8 cellular contexts compared by ENCODE assay signal in the genomic region with DNA sequence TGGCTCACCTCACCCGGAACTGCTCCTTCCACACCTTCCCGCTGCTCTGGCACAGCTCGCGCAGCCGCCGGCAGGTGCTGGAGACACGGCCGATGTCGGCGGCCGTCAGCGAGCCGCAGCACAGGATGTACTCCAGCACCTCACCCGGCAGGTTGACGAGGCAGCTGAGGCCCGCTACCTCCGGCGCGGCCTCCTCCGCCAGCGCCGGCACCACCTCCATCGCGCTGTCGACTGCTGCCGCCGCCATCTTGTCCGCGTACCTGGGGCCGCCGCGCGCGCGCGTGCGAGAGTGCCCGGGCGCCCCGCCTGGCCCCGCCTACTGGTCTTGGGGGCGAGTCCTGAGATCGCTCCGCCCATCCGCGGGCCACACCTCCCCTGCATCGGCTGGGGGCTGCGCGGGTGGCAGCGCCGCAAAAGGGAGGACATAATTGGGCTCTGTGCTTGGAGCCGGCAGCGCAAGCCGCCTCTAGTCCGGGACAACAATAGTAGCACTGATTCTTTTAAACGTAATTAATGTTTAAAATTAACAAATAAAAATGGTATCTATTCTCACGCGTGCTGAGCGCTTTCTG. TPM values are rescaled to one million over a fixed set of nuclear protein-coding genes. Genes with fewer than 3 reads are reported as not detected.
DNase-seq lines count a peak whose midpoint lies in the region; ATAC-seq and TF ChIP-seq lines count a peak whose summit lies in the region.

A gene with protein sequence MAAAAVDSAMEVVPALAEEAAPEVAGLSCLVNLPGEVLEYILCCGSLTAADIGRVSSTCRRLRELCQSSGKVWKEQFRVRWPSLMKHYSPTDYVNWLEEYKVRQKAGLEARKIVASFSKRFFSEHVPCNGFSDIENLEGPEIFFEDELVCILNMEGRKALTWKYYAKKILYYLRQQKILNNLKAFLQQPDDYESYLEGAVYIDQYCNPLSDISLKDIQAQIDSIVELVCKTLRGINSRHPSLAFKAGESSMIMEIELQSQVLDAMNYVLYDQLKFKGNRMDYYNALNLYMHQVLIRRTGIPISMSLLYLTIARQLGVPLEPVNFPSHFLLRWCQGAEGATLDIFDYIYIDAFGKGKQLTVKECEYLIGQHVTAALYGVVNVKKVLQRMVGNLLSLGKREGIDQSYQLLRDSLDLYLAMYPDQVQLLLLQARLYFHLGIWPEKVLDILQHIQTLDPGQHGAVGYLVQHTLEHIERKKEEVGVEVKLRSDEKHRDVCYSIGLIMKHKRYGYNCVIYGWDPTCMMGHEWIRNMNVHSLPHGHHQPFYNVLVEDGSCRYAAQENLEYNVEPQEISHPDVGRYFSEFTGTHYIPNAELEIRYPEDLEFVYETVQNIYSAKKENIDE (minus strand): TSS at position 261 of the 572 bp plus-strand sequence. CDS start 14 bp downstream, at position 247.

- 0 out of 2 replicates have a peak within 1 kb of the TSS, but pooled peaks have one; percentile 66 for H3K14ac ChIP-seq in IMR-90 (replicated peaks; ENCODE audit: low read depth, low read length)

- peak within 1 kb of the TSS; percentile 50 for H3K27ac ChIP-seq in IMR-90 (ENCODE audit: insufficient read depth, low read length)

- peak within 1 kb of the TSS; percentile 100 for H2AFZ ChIP-seq in IMR-90 (replicated peaks; ENCODE audit: low read length, poor library complexity)

- peak within 1 kb of the TSS; percentile 81 for H3K4me3 ChIP-seq in IMR-90 (ENCODE audit: insufficient read depth, low read depth, low read length)
- peak within 1 kb of the TSS; percentile 31 for H3K4me3 ChIP-seq in mucosa of stomach (ENCODE audit: low read length)

- H3K18ac ChIP-seq in IMR-90 (ENCODE audit: low read depth, low read length): no peak within 1 kb of the TSS

- 0 out of 2 replicates have a peak within 1 kb of the TSS, but pooled peaks have one; percentile 9 for H2AK5ac ChIP-seq in IMR-90 (ENCODE audit: low read depth, low read length)

- no TSS peak for BruUV-seq in IMR-90 (replicated peaks; lab: Mats Ljungman, UMichigan)

- H2BK5ac ChIP-seq in IMR-90 (ENCODE audit: low read depth, low read length, poor library complexity, severe bottlenecking): peak within 1 kb of the TSS; percentile 36

- peak within 1 kb of the TSS; percentile 47 to 88; a peak in 1 of 4 replicates for H4K8ac ChIP-seq in IMR-90 (ENCODE audit: low read depth in 2 of 2, low read length in 2 of 2)

- dilution Hi-C loops in IMR-90 (cut with HindIII; ENCODE audit: low sequenced_read_pairs, unreplicated experiment): no loop called here

- no peak for TF ChIP-seq RAD21 in IMR-90 (IDR thresholded peaks at IDR 0.05; ENCODE audit: low read length)

- H2BK120ac ChIP-seq in IMR-90 (ENCODE audit: low read depth, low read length): no peak within 1 kb of the TSS

- H2AK9ac ChIP-seq in IMR-90 (replicated peaks; ENCODE audit: low read depth, low read length, poor library complexity): peak within 1 kb of the TSS; percentile 94

- CTCF ChIA-PET in IMR-90 (lab: Yijun Ruan, JAX): no interaction called here

- no peaks in the 10 kb centered on the region for H3K9me3 ChIP-seq in IMR-90 (ENCODE audit: control insufficient read depth, insufficient read depth, low read length)
- H3K9me3 ChIP-seq in mucosa of stomach (ENCODE audit: control insufficient read depth, low read length): no peaks in the 10 kb centered on the region

- peak within 1 kb of the TSS; percentile 50; the same call in 1 of the 2 replicates for H4K5ac ChIP-seq in IMR-90 (ENCODE audit: low read depth, low read length)

- H3K79me1 ChIP-seq in IMR-90 (ENCODE audit: low read depth in 1 of 2, low read length in 2 of 2): peaks cover 10 to 24% of the 10 kb centered on the region in 2 experiments

- H3K27me3 ChIP-seq in IMR-90 (ENCODE audit: control insufficient read depth, insufficient read depth, low read length) (no peaks in the 10 kb centered on the region), mucosa of stomach (ENCODE audit: control insufficient read depth, insufficient read depth, low read length) (no peaks in the 10 kb centered on the region)

- no peak for TF ChIP-seq CTCF in IMR-90 (conservative IDR thresholded peaks at IDR 0.05; ENCODE audit: low read depth, low read length)

- H3K9me1 ChIP-seq in IMR-90 (ENCODE audit: insufficient read depth, low read length): no peaks in the 10 kb centered on the region

- peaks cover 9% of the 10 kb centered on the region; the same call in 1 of the 2 replicates for H4K20me1 ChIP-seq in IMR-90 (ENCODE audit: insufficient read depth, low read length)

- ATAC-seq in GM21528 (IDR thresholded peaks at IDR 0.05; ENCODE audit: low FRiP score, unreplicated experiment) (peak; percentile 90), IMR-90 (ENCODE audit: low read depth) (peak; percentile 96)

- TF ChIP-seq POLR2A in IMR-90 (IDR thresholded peaks at IDR 0.05; ENCODE audit: low read depth, low read length) (peak; percentile 75), erythroblast (IDR thresholded peaks at IDR 0.05; ENCODE audit: low read length) (peak; percentile 83)

- H3K4me2 ChIP-seq in IMR-90 (ENCODE audit: low read depth, low read length): peak within 1 kb of the TSS; percentile 78

- H2BK15ac ChIP-seq in IMR-90 (ENCODE audit: low read depth, low read length): no peak within 1 kb of the TSS

- intact Hi-C loops in IMR-90 (cut with micrococcal nuclease): no loop called here

- peak within 1 kb of the TSS; percentile 70 for H3K4ac ChIP-seq in IMR-90 (ENCODE audit: low read depth, low read length)

- DNase-seq in DMS 273 (lab: John Stamatoyannopoulos, UW; ENCODE audit: unreplicated experiment) (peak; percentile 94), IMR-90 (peak; percentile 74), OCI-M2 (lab: John Stamatoyannopoulos, UW; ENCODE audit: unreplicated experiment) (peak; percentile 3), erythroblast (lab: John Stamatoyannopoulos, UW) (peak; percentile 90 to 93)
- DNase-seq in activated T-cell treated with anti-CD3 and anti-CD28 coated beads, Interleukin-2, amount 50 U/mL, for 1 hour: peak; percentile 99
- peak; percentile 96 for DNase-seq in stimulated activated CD8-positive, alpha-beta memory T cell treated with anti-CD3 and anti-CD28 coated beads, Interleukin-4, amount 100 ng/mL, for 48 hours

- peak within 1 kb of the TSS; percentile 41 for H3K23ac ChIP-seq in IMR-90 (ENCODE audit: low read depth, low read length)

- POLR2A ChIA-PET in IMR-90 (lab: Charles Lee; ENCODE audit: unreplicated experiment): no interaction called here

- in situ Hi-C loops in IMR-90 (cut with MboI; ENCODE audit: low sequenced_read_pairs): no loop called here

- peak within 1 kb of the TSS; percentile 40; the same call in 1 of the 2 replicates for H3K56ac ChIP-seq in IMR-90 (ENCODE audit: extremely low read depth, insufficient read depth, low read length)

- H3K9ac ChIP-seq in IMR-90 (ENCODE audit: low read depth, low read length): peak within 1 kb of the TSS; percentile 65
- H3K9ac ChIP-seq in mucosa of stomach (ENCODE audit: low read length): peak within 1 kb of the TSS; percentile 61

- 0% methylated on average over 21 of the region's 59 CpGs; no CpG with 5 or more reads in 1 of the 2 experiments for WGBS in IMR-90 (ENCODE audit: extremely low coverage in 2 of 2, insufficient read length in 1 of 2), 2 experiments

- H2BK20ac ChIP-seq in IMR-90 (ENCODE audit: low read depth, low read length): no peak within 1 kb of the TSS

- H3K4me1 ChIP-seq in IMR-90 (ENCODE audit: control insufficient read depth, insufficient read depth, low read length): no peaks in the 10 kb centered on the region
- peaks cover 9% of the 10 kb centered on the region for H3K4me1 ChIP-seq in mucosa of stomach (ENCODE audit: control insufficient read depth, insufficient read depth, low read length)

- no peak within 1 kb of the TSS; the same call in 1 of the 2 replicates for H4K91ac ChIP-seq in IMR-90 (ENCODE audit: insufficient read depth, low read depth, low read length)

- H3K36me3 ChIP-seq in IMR-90 (ENCODE audit: control insufficient read depth, insufficient read depth, low read length) (peaks cover 3% of the 10 kb centered on the region; the same call in 1 of the 2 replicates), mucosa of stomach (ENCODE audit: control insufficient read depth, insufficient read depth, low read length) (no peaks in the 10 kb centered on the region)

TF ChIP-seq in IMR-90, 13 proteins besides CTCF, POLR2A, EP300 and RAD21:
- peak; percentile 78; the same call in 1 of the 2 replicates for TF ChIP-seq MAZ (IDR thresholded peaks at IDR 0.05; ENCODE audit: borderline replicate concordance, low read depth, low read length)
- peak; percentile 42; the same call in 1 of the 2 replicates for TF ChIP-seq MXI1 (IDR thresholded peaks at IDR 0.05; ENCODE audit: borderline replicate concordance, low read depth, low read length)
- TF ChIP-seq CHD1 (IDR thresholded peaks at IDR 0.05; ENCODE audit: low read depth, low read length): no peak

RNA-seq across cellular contexts. Expression of the gene that starts here (rescaled TPM):
- 56.6 and 61.7 TPM in 2 replicates for total RNA-seq in IMR-90 (2012; rRNA removed)
- 37.6 and 43.6 TPM in 2 replicates for polyA plus RNA-seq in IMR-90 (2012; rRNA removed)
- polyA plus RNA-seq in IMR-90 (2012; cell fraction: cytosol; rRNA removed): 21.5 and 38.1 TPM in 2 replicates
- polyA plus RNA-seq in IMR-90 (2012; cell fraction: nucleus; rRNA removed; ENCODE audit: low replicate concordance): 24.4 and 28.8 TPM in 2 replicates

Comparison
In these comparisons a context has a peak if more than half of its experiments do, and no peak if none do; other contexts are left out.
1. Peak in every context shown above with its lines: DNase-seq, ATAC-seq, H3K4me3 ChIP-seq and H3K27ac ChIP-seq.
2. DNase-seq: peak in every context shown above with its lines; median percentile 99 in activated T-cell treated with anti-CD3 and anti-CD28 coated beads, Interleukin-2, amount 50 U/mL, for 1 hour; 96 in stimulated activated CD8-positive, alpha-beta memory T cell treated with anti-CD3 and anti-CD28 coated beads, Interleukin-4, amount 100 ng/mL, for 48 hours; 94 in DMS 273; 92 in erythroblast; 74 in IMR-90; 3 in OCI-M2.